Comparison of ENCODE assay signal across 8 cellular contexts in the genomic region with DNA sequence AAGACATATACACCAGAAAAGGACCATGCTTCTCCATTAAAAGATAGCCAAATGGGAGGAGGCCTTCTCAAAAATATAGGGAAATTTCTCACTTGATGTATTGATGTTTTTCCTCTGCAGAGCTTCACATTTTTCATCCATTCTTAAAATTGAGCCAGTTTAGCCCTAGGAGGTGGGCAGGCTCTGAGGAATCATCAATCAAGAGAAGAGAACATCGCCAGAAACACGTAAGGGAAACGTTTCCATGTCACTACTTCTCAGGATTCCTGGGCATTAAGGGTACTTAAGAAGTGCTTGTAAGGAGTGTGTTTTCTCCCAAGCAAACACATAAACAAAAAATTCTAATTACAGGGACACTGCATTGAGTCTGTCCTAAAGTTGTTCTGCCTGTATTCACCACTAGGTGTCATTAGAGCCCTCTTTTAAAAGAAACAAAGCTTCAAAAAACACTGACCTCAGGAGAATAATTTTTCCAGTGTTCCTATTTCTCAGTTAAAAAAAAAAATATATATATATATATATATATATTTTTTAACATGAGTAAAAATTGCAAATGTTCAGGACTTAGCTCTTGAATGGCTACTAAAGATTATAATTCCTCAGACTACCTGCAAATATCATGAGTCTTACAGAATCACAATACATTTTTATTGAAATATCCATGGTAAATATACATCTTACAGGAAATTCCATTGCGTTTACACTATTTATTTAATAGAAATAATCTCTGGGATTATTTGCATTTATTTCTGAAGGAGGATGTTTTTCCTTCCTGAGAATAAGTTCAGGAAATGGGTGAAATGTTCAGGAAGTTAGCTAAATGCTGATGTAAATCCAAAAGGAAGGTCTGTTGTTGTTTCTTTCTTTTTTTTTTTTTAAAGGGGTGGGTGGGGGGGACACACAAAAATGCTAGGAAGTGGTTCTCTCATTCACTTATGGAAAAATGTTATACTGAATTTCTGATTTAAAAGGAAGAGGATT. TPM values are rescaled to one million over a fixed set of nuclear protein-coding genes. Genes with fewer than 3 reads are reported as not detected.
A peak's percentile ranks its signal among the peaks of the same experiment; 100 is the strongest.
DNase-seq lines count a peak whose midpoint lies in the region; ATAC-seq and TF ChIP-seq lines count a peak whose summit lies in the region.

No MANE protein-coding gene starts in this region.

- TF ChIP-seq EP300 in sigmoid colon (IDR thresholded peaks at IDR 0.05) = no peak

- no peak for TF ChIP-seq POLR2A in sigmoid colon (IDR thresholded peaks at IDR 0.05)

- intact Hi-C loops in sigmoid colon (cut with DNase I) (loop anchor here (1.0 to 10.0 kb wide), 3 partner anchors 98 to 486 kb away; partner anchors contain the start of gene TMEM135), posterior vena cava (cut with DNase I) (loop anchor here in 1 of 2 donors (10.0 kb wide), 1 partner anchor 346 kb away; no protein-coding TSS in a partner anchor)

- H3K4me1 ChIP-seq in foreskin keratinocyte (no peaks in the 10 kb centered on the region), sigmoid colon (peaks cover 0 to 76% (median 59%) of the 10 kb centered on the region in 4 donors)

- H3K27me3 ChIP-seq in foreskin keratinocyte (no peaks in the 10 kb centered on the region), sigmoid colon (no peaks in the 10 kb centered on the region)

- 16 to 18% methylated on average over 4 of the region's 4 CpGs for WGBS in sigmoid colon, 2 donors

- peak; percentile 75 for TF ChIP-seq CTCF in foreskin keratinocyte (conservative IDR thresholded peaks at IDR 0.05)
- TF ChIP-seq CTCF in sigmoid colon (IDR thresholded peaks at IDR 0.05) = peak; percentile 55 to 79 (median 60)

- ATAC-seq in GM21423 (IDR thresholded peaks at IDR 0.05; ENCODE audit: unreplicated experiment) (peak; percentile 48), foreskin keratinocyte (peak; percentile 72)

- no peaks in the 10 kb centered on the region for H3K9me3 ChIP-seq in sigmoid colon

- no peak overlapping the region for H3K27ac ChIP-seq in foreskin keratinocyte
- peak overlapping the region; percentile 72 to 83 (median 76) for H3K27ac ChIP-seq in sigmoid colon

- no peaks in the 10 kb centered on the region for H3K36me3 ChIP-seq in sigmoid colon

- DNase-seq in DMS 273 treated with DMSO at 0.1 percent for 48 hours (lab: John Stamatoyannopoulos, UW) (peak; percentile 27), MV-4-11 (lab: John Stamatoyannopoulos, UW) (peak; percentile 24), SW480 (ENCODE audit: low spot score) (peak; percentile 55), foreskin keratinocyte (peak in 1 of 2 donors; percentile 15), sigmoid colon (no peak), posterior vena cava (ENCODE audit: low spot score) (no peak), HuH-7 (ENCODE audit: low spot score) (no peak)

- H3K4me3 ChIP-seq in sigmoid colon = no peak overlapping the region

RNA-seq across cellular contexts. Expression of gene FZD4, which starts 16.0 kb away (rescaled TPM):
- 0.49 and 0.68 TPM in 2 replicates for total RNA-seq in foreskin keratinocyte
- polyA plus RNA-seq in foreskin keratinocyte = 0.13 and 0.17 TPM in 2 replicates
- 10 to 100 TPM; 22.9 to 45.7 (median 35.7) TPM for total RNA-seq in sigmoid colon
- polyA plus RNA-seq in sigmoid colon = 1 to 10 TPM in 1 of 3 donors, under 1 TPM in 2; 0.60 to 8.8 (median 0.69) TPM
- total RNA-seq in posterior vena cava = 10 to 100 TPM; 42.4 to 49.1 TPM

Comparison
In these comparisons a context has a peak if more than half of its experiments do, and no peak if none do; other contexts are left out.
1. DNase-seq: peak in DMS 273 treated with DMSO at 0.1 percent for 48 hours (single experiment), MV-4-11 (single experiment) and SW480 (single experiment); none in sigmoid colon (single experiment), posterior vena cava (single experiment) and HuH-7 (single experiment).
2. RNA of gene FZD4, which starts 16.0 kb away (total RNA-seq): 42.4 to 49.1 TPM in posterior vena cava and 22.9 to 45.7 TPM in sigmoid colon; 0.49 to 0.68 TPM in foreskin keratinocyte; every median in the first group is over 10 times any median in the second.